29 cellular contexts compared by ENCODE assay signal in the genomic region with DNA sequence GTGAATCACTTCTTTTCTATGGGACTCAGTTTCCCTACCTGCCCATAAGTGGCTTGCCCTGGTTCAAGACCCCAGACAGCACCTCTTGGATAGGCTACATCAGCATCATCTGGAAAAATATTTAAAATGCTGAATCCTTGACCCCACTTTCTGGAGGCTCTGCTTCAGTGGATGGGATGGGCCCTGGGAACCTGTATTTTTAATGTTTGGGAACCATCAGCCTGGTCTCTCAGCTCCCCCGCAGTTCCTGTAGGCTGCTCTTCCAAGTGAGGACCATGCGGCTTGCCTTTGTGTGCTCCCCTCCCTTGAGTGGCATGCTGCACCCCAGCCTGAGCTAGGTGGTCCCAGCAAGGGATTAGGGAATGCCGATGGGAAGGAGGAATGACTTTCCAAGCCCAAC.
"Had no signal": no experiment of that assay in that cellular context is flagged by ENCODE, and none has a peak within 500 bp of the region (broad histone marks: within the 10 kb centered on the region; RNA-seq: fewer than 3 reads in every experiment).

No MANE protein-coding gene starts in this region.

- H3K4me2 ChIP-seq: hepatocyte had no signal

- H2AFZ ChIP-seq: hepatocyte had no signal

- H3K27ac Mint-ChIP-seq: immature natural killer cell; memory B cell; naive thymus-derived CD4-positive, alpha-beta T cell; natural killer cell treated with Interleukin-12 subunit alpha and Interleukin-12 subunit beta and Interleukin-15 and Interleukin-18, amount 100 ng/mL, for 72 hours; stimulated activated naive B cell treated with anti-CD40 and anti-IgM and Interleukin-4, amounts not matched to agents 10 μg/mL and 1 μg/mL and 100 μg/mL, for 72 hours had no signal

- H3K27me3 ChIP-seq: testis, uterus had no signal

- H3K36me3 ChIP-seq: heart right ventricle, left ventricle myocardium inferior, pancreas, prostate gland, stomach, tibial artery, uterus had no signal

- H3K4me1 Mint-ChIP-seq: immature natural killer cell; memory B cell; naive thymus-derived CD4-positive, alpha-beta T cell; stimulated activated naive B cell treated with anti-CD40 and anti-IgM and Interleukin-4, amounts not matched to agents 10 μg/mL and 1 μg/mL and 100 μg/mL, for 72 hours had no signal

- H3K9me3 Mint-ChIP-seq: memory B cell; natural killer cell treated with Interleukin-12 subunit alpha and Interleukin-12 subunit beta and Interleukin-15 and Interleukin-18, amount 100 ng/mL, for 72 hours; stimulated activated naive B cell treated with anti-CD40 and anti-IgM and Interleukin-4, amounts not matched to agents 10 μg/mL and 1 μg/mL and 100 μg/mL, for 72 hours had no signal

- H3K9me3 ChIP-seq: heart right ventricle, left ventricle myocardium inferior, mucosa of descending colon, pancreas, prostate gland, stomach, testis, tibial artery, uterus had no signal

- H3K4me3 Mint-ChIP-seq: immature natural killer cell; memory B cell; naive thymus-derived CD4-positive, alpha-beta T cell; natural killer cell treated with Interleukin-12 subunit alpha and Interleukin-12 subunit beta and Interleukin-15 and Interleukin-18, amount 100 ng/mL, for 72 hours; stimulated activated naive B cell treated with anti-CD40 and anti-IgM and Interleukin-4, amounts not matched to agents 10 μg/mL and 1 μg/mL and 100 μg/mL, for 72 hours had no signal

- H3K27ac ChIP-seq: heart right ventricle, hepatocyte, left ventricle myocardium inferior, pancreas, prostate gland, skin epidermis, stomach, testis, tibial artery, uterus had no signal

- H3K4me3 ChIP-seq: heart right ventricle, hepatocyte, left ventricle myocardium inferior, mucosa of descending colon, pancreas, prostate gland, skin epidermis, stomach, testis, tibial artery, uterus had no signal

- H3K4me1 ChIP-seq: heart right ventricle, left ventricle myocardium inferior, pancreas, prostate gland, stomach, testis, tibial artery, uterus had no signal

- H3K36me3 Mint-ChIP-seq: immature natural killer cell; memory B cell; natural killer cell treated with Interleukin-12 subunit alpha and Interleukin-12 subunit beta and Interleukin-15 and Interleukin-18, amount 100 ng/mL, for 72 hours; stimulated activated naive B cell treated with anti-CD40 and anti-IgM and Interleukin-4, amounts not matched to agents 10 μg/mL and 1 μg/mL and 100 μg/mL, for 72 hours had no signal

- DNase-seq: heart right ventricle; immature natural killer cell; kidney; left ventricle myocardium inferior; midbrain; mucosa of descending colon; naive thymus-derived CD4-positive, alpha-beta T cell; nucleus accumbens; pancreas; posterior cingulate gyrus; retina; right cardiac atrium; stimulated activated CD4-positive, alpha-beta T cell treated with anti-CD3 and anti-CD28 coated beads, Interleukin-12 subunit alpha, Interleukin-12 subunit beta, amount 100 ng/mL, for 4 hours; stimulated activated CD4-positive, alpha-beta T cell treated with anti-CD3 and anti-CD28 coated beads, Interleukin-15, amount 100 ng/mL, for 24 hours; stimulated activated CD4-positive, alpha-beta T cell treated with anti-CD3 and anti-CD28 coated beads, Interleukin-2, amount 100 ng/mL, for 24 hours; stimulated activated CD4-positive, alpha-beta T cell treated with anti-CD3 and anti-CD28 coated beads, Interleukin-4, amount 100 ng/mL, for 1 hour; stimulated activated naive B cell treated with anti-CD40 and anti-IgM and Interleukin-4, amounts not matched to agents 10 μg/mL and 1 μg/mL and 100 μg/mL, for 72 hours; stimulated activated naive CD8-positive, alpha-beta T cell treated with anti-CD3 and anti-CD28 coated beads, Interleukin-15, Interleukin-2, amounts not matched to agents 100 U/mL and 50 U/mL, for 24 hours; stomach; testis; tibial artery; trophoblast cell; uterus had no signal

- H3K79me2 ChIP-seq: hepatocyte had no signal

- ATAC-seq: heart right ventricle; mucosa of descending colon; naive thymus-derived CD4-positive, alpha-beta T cell; natural killer cell treated with Interleukin-12 subunit alpha and Interleukin-12 subunit beta and Interleukin-15 and Interleukin-18, amount 100 ng/mL, for 72 hours; pancreas; right cardiac atrium; sciatic nerve; stimulated activated naive B cell treated with anti-CD40 and anti-IgM and Interleukin-4, amounts not matched to agents 10 μg/mL and 1 μg/mL and 100 μg/mL, for 72 hours; stimulated activated naive CD8-positive, alpha-beta T cell treated with anti-CD3 and anti-CD28 coated beads, Interleukin-15, Interleukin-2, amounts not matched to agents 100 U/mL and 50 U/mL, for 24 hours had no signal
